In genomic region chr6:166029506-166029905, GRCh38 we compare ENCODE assay signal across 17 cellular contexts.
DNase-seq lines count a peak whose midpoint lies in the region; ATAC-seq, FAIRE-seq and TF ChIP-seq lines count a peak whose summit lies in the region.
"Had no signal": no experiment of that assay in that cellular context is flagged by ENCODE, and none has a peak within 500 bp of the region (broad histone marks: within the 10 kb centered on the region; RNA-seq: fewer than 3 reads in every experiment).

No MANE protein-coding gene starts in this region.

- ATAC-seq in GM19025 (IDR thresholded peaks at IDR 0.05; ENCODE audit: low read depth, unreplicated experiment) (peak; percentile 48), HG02870 (IDR thresholded peaks at IDR 0.05; ENCODE audit: unreplicated experiment) (peak; percentile 54), GM12878 (peak; percentile 81)
- ATAC-seq: left ventricle myocardium superior; naive thymus-derived CD4-positive, alpha-beta T cell; Panc1; stimulated activated memory B cell treated with anti-CD40 and anti-IgM and Interleukin-4, amounts not matched to agents 10 μg/mL and 1 μg/mL and 100 μg/mL, for 72 hours; T-helper 17 cell had no signal

- H3K9me2 ChIP-seq in PC-9 (ENCODE audit: insufficient read depth) = no peaks in the 10 kb centered on the region

- H4K20me1 ChIP-seq in GM12878 (ENCODE audit: control insufficient read depth, insufficient read depth) (no peaks in the 10 kb centered on the region), PC-9 (ENCODE audit: insufficient read depth) (no peaks in the 10 kb centered on the region)

- WGBS in GM12878 (ENCODE audit: insufficient coverage, insufficient replicate concordance, low lambda C conversion rate, missing lambda C conversion rate) = 3% methylated on average over 3 of the region's 3 CpGs
- 13 to 36% (median 29%) methylated on average over 3 of the region's 3 CpGs for WGBS in adrenal gland, 4 donors

- TF ChIP-seq EP300 in GM12878 (IDR thresholded peaks at IDR 0.05; ENCODE audit: borderline replicate concordance in 1 of 2, control insufficient read depth in 1 of 2, low read depth in 2 of 2, low read length in 2 of 2) = no peak

- POLR2A ChIA-PET in GM12878 (lab: Charles Lee) (no interaction called here), PC-9 (lab: Charles Lee; ENCODE audit: unreplicated experiment) (no interaction called here)

- H3K27ac ChIP-seq in GM12878 (ENCODE audit: control insufficient read depth, insufficient read depth) = no peak overlapping the region
- H3K27ac ChIP-seq in adrenal gland = no peak overlapping the region
- H3K27ac ChIP-seq in PC-9 = no peak overlapping the region

- no peaks in the 10 kb centered on the region for H3K27me3 ChIP-seq in GM12878 (replicated peaks in 1 of 2; ENCODE audit: control insufficient read depth in 2 of 2, insufficient read depth in 2 of 2, low read length in 1 of 2)
- H3K27me3 ChIP-seq in adrenal gland = no peaks in the 10 kb centered on the region
- 0 out of 2 replicates have a peak, but pooled peaks cover 3% of the 10 kb centered on the region for H3K27me3 ChIP-seq in PC-9 (ENCODE audit: insufficient read depth, low read depth)

- in situ Hi-C loops in GM12878 (cut with MboI) = no loop called here

- H3K9me3 ChIP-seq in GM12878 (replicated peaks; ENCODE audit: control insufficient read depth, insufficient read depth, low read length) (no peaks in the 10 kb centered on the region), adrenal gland (replicated peaks in 1 of 3) (no peaks in the 10 kb centered on the region), PC-9 (ENCODE audit: insufficient read depth, low read depth) (no peaks in the 10 kb centered on the region)

- H3K4me3 ChIP-seq in GM12878 = no peak overlapping the region
- no peak overlapping the region for H3K4me3 ChIP-seq in adrenal gland
- no peak overlapping the region for H3K4me3 ChIP-seq in PC-9

- SMC1A ChIA-PET in GM12878 (lab: Charles Lee; ENCODE audit: uncharacterized antibody, unreplicated experiment) = no interaction called here

- intact Hi-C loops in GM12878 (cut with micrococcal nuclease; ENCODE audit: unreplicated experiment) = no loop called here
- intact Hi-C loops in adrenal gland (cut with DNase I) = no loop called here
- intact Hi-C loops in PC-9 (cut with micrococcal nuclease; ENCODE audit: unreplicated experiment) = no loop called here

- H3K36me3 ChIP-seq in GM12878 (ENCODE audit: control insufficient read depth in 2 of 2, insufficient read depth in 2 of 2, low read length in 1 of 2) = no peaks in the 10 kb centered on the region
- H3K36me3 ChIP-seq in adrenal gland (replicated peaks in 1 of 2) = no peaks in the 10 kb centered on the region
- H3K36me3 ChIP-seq in PC-9 (ENCODE audit: low read depth) = no peaks in the 10 kb centered on the region

- CTCF ChIA-PET in GM12878 (lab: Yijun Ruan, JAX) = no interaction called here
- CTCF ChIA-PET in PC-9 (lab: Charles Lee) = no interaction called here

- H3K4me2 ChIP-seq in GM12878 (ENCODE audit: control insufficient read depth, insufficient read depth) (no peak overlapping the region), PC-9 (no peak overlapping the region)

- peak; percentile 2 for DNase-seq in EL
- DNase-seq in GM12878 (ENCODE audit: low read depth, low spot score) = peak; percentile 8
- DNase-seq in NCI-H69 (lab: John Stamatoyannopoulos, UW) = no peak
- DNase-seq in amniotic stem cell (lab: John Stamatoyannopoulos, UW) = no peak
- DNase-seq in adrenal gland = no peak
- no peak for DNase-seq in PC-9
- DNase-seq: activated effector memory CD4-positive, alpha-beta T cell treated with anti-CD3 and anti-CD28 coated beads, Interleukin-2, amount 50 U/mL, for 16 hours; cerebellar nuclear complex; DMS79 treated with DMSO at 0.1 percent for 48 hours; left ventricle myocardium superior; naive thymus-derived CD4-positive, alpha-beta T cell; NCI-H345; T-helper 17 cell had no signal

- no peak for TF ChIP-seq RAD21 in GM12878 (IDR thresholded peaks at IDR 0.05; ENCODE audit: insufficient read depth, low read depth, low read length)

- no peak for TF ChIP-seq POLR2A in GM12878 (IDR thresholded peaks at IDR 0.05; ENCODE audit: low read depth, low read length)
- no peak for TF ChIP-seq POLR2A in adrenal gland (IDR thresholded peaks at IDR 0.05)

- no peaks in the 10 kb centered on the region for H3K79me2 ChIP-seq in GM12878 (ENCODE audit: control insufficient read depth, insufficient read depth, low read length)
- no peaks in the 10 kb centered on the region for H3K79me2 ChIP-seq in PC-9 (ENCODE audit: low read depth)

- TF ChIP-seq CTCF in GM12878 (IDR thresholded peaks at IDR 0.05 in 2 of 3, conservative IDR thresholded peaks at IDR 0.05 in 1 of 3; ENCODE audit: control insufficient read depth in 2 of 3, extremely low read depth in 1 of 3, insufficient read depth in 1 of 3, low read depth in 3 of 3, low read length in 3 of 3) = no peak
- no peak for TF ChIP-seq CTCF in adrenal gland (IDR thresholded peaks at IDR 0.05)
- TF ChIP-seq CTCF in PC-9 (conservative IDR thresholded peaks at IDR 0.05) = no peak

- no peak overlapping the region for H2AFZ ChIP-seq in GM12878 (ENCODE audit: control insufficient read depth, low read depth, low read length)
- no peak overlapping the region for H2AFZ ChIP-seq in PC-9

- no peak for FAIRE-seq in GM12878 (lab: Jason Lieb, UNC)

- RAD21 ChIA-PET in GM12878 (lab: Charles Lee; ENCODE audit: unreplicated experiment) = no interaction called here

- H3K9ac ChIP-seq in GM12878 (ENCODE audit: control insufficient read depth, insufficient read depth, low read length) = no peak overlapping the region

- no peaks in the 10 kb centered on the region for H3F3A ChIP-seq in PC-9 (ENCODE audit: insufficient read depth, low read depth)

- no peaks in the 10 kb centered on the region for H3K4me1 ChIP-seq in GM12878 (ENCODE audit: control insufficient read depth, insufficient read depth, low read length)
- H3K4me1 ChIP-seq in adrenal gland (replicated peaks in 1 of 2) = no peaks in the 10 kb centered on the region
- H3K4me1 ChIP-seq in PC-9 (replicated peaks; ENCODE audit: insufficient read depth) = no peaks in the 10 kb centered on the region

- BruUV-seq in GM12878 (replicated peaks; lab: Mats Ljungman, UMichigan) (no TSS peak), PC-9 (replicated peaks; lab: Mats Ljungman, UMichigan) (no TSS peak)

TF ChIP-seq in GM12878, 131 proteins besides CTCF, POLR2A, EP300 and RAD21:
- TF ChIP-seq JUND (IDR thresholded peaks at IDR 0.05; ENCODE audit: low read depth, low read length) (no peak), IKZF2 (IDR thresholded peaks at IDR 0.05) (0 out of 4 replicates have a peak, but pooled peaks of 1 of the 2 experiments have one; percentile 9), ATF7 (IDR thresholded peaks at IDR 0.05; ENCODE audit: low read depth) (0 out of 2 replicates have a peak, but pooled peaks have one; percentile 11), SREBF1 (IDR thresholded peaks at IDR 0.05; ENCODE audit: low read length) (no peak)

Comparison
In these comparisons a context has a peak if more than half of its experiments do, and no peak if none do; other contexts are left out.
1. DNase-seq: peak in EL (single experiment) and GM12878 (single experiment); none in NCI-H69 (single experiment), amniotic stem cell (single experiment), adrenal gland (0 of 7) and PC-9 (0 of 2).
2. Peak in every context shown above with its lines, with median percentiles within 50 percentile points of each other: ATAC-seq.